Comparison of ENCODE assay signal across 8 cellular contexts in the genomic region with DNA sequence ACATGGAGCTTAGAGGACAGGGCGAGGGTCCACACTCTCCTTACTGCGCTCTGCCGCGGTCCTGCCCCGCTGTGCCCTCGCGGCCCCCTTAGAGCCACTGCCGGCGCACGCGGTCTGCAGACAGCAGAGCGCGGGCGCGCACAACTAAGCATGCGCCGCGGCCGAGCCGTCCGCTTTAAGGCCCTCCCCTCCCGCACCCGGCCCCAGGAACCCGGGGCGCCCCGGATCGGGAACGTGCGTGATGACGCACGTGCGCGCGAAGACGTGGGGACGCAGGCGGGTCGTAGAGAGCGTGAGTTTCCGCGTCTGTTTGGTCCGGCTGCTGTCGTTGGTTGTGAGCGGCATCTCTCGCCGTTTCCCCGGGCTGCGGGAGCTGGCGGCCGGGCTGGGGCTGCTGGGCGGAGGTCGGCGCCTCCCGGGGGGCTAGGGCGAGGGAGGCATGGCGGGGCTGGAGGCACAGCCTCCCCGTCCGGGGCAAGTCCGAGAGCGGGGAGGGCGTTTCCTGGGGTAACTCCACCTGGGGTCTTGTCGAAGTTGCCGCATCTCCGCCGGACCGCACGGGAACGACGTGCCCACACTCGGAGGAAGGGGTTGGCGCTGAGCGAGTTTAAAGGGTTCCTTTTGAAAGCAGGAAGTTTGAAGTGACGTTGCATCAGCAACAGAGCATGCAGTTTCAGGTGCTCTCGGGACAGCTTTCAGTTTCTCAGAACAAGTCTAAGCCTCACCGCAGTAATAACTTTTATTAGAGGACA. TPM values are rescaled to one million over a fixed set of nuclear protein-coding genes. Genes with fewer than 3 reads are reported as not detected.
DNase-seq lines count a peak whose midpoint lies in the region; ATAC-seq and TF ChIP-seq lines count a peak whose summit lies in the region.

TSS of gene RHBDD1 (plus strand) at position 259 of the 752 bp plus-strand sequence. CDS start 28,640 bp downstream, outside the sequence.

- H3K4me3 ChIP-seq in ACC112 (ENCODE audit: low read depth, low read length) (peak within 1 kb of the TSS; percentile 92), cardiac fibroblast (replicated peaks in 1 of 2; ENCODE audit: low read depth in 2 of 2, low read length in 2 of 2) (peak within 1 kb of the TSS; percentile 82 to 83)

- peak within 1 kb of the TSS; percentile 91 for H3K27ac ChIP-seq in ACC112 (ENCODE audit: low read depth, low read length)

- peak; percentile 85 for ATAC-seq in GM18868 (IDR thresholded peaks at IDR 0.05; ENCODE audit: unreplicated experiment)
- peak; percentile 77 for ATAC-seq in HG03108 (IDR thresholded peaks at IDR 0.05; ENCODE audit: unreplicated experiment)
- ATAC-seq in WTC11 = peak; percentile 89

- peaks cover 29% of the 10 kb centered on the region for H3K4me1 ChIP-seq in ACC112 (ENCODE audit: control insufficient read depth, insufficient read depth, low read length, unreplicated experiment)

- H2AFZ ChIP-seq in ACC112 (ENCODE audit: low read length, unreplicated experiment) = peak within 1 kb of the TSS; percentile 95

- POLR2A ChIA-PET in WTC11 (lab: Charles Lee) = interaction anchor here (1.3 to 2.3 kb wide), 2 partner anchors 37 to 188 kb away, joined by 3 to 11 read pairs; partner anchors contain the start of gene IRS1

- TF ChIP-seq CTCF in WTC11 (IDR thresholded peaks at IDR 0.05) = no peak
- TF ChIP-seq CTCF in cardiac fibroblast (IDR thresholded peaks at IDR 0.05; ENCODE audit: low read depth, low read length) = no peak

- H3K4me1 Mint-ChIP-seq in WTC11 = peaks cover 13% of the 10 kb centered on the region

- CTCF ChIA-PET in WTC11 (lab: Charles Lee) = interaction anchor here (0.5 to 2.7 kb wide), 4 partner anchors 33 to 1168 kb away, joined by 3 to 9 read pairs (median 4); no protein-coding TSS in a partner anchor

- peaks cover 40% of the 10 kb centered on the region for H3K79me2 ChIP-seq in ACC112 (ENCODE audit: control insufficient read depth, insufficient read depth, low read length, unreplicated experiment)

- H3K36me3 Mint-ChIP-seq in WTC11 = peaks cover 3% of the 10 kb centered on the region

- DNase-seq in NCI-H2227 (lab: John Stamatoyannopoulos, UW; ENCODE audit: unreplicated experiment) = peak; percentile 98
- peak; percentile 85 for DNase-seq in WTC11 (ENCODE audit: low spot score)
- DNase-seq in cardiac fibroblast (ENCODE audit: low read depth in 2 of 2) = peak; percentile 95 to 97
- peak; percentile 92 for DNase-seq in iPS-NIHi7 (ENCODE audit: extremely low spot score)
- DNase-seq in smooth muscle cell of the brain vasculature (ENCODE audit: low read depth, low spot score) = peak; percentile 89

- H3K4me3 Mint-ChIP-seq in WTC11 = peak within 1 kb of the TSS; percentile 76

- H3K36me3 ChIP-seq in ACC112 (ENCODE audit: insufficient read depth, low read length) = no peaks in the 10 kb centered on the region

- no peaks in the 10 kb centered on the region for H3K27me3 ChIP-seq in ACC112 (ENCODE audit: insufficient read depth, low read length)

- no peaks in the 10 kb centered on the region for H3K9me3 Mint-ChIP-seq in WTC11

- H3K27ac Mint-ChIP-seq in WTC11 = peak within 1 kb of the TSS; percentile 89

- peaks cover 11% of the 10 kb centered on the region for H3K27me3 Mint-ChIP-seq in WTC11 (ENCODE audit: low read depth)

TF ChIP-seq in WTC11, 78 proteins besides CTCF, POLR2A, EP300 and RAD21 (continues in another document):
- TF ChIP-seq ZNF396 (CRISPR knock-in tag; IDR thresholded peaks at IDR 0.05; ENCODE audit: borderline replicate concordance) (no peak), SMAD4 (CRISPR knock-in tag; IDR thresholded peaks at IDR 0.05) (peak; percentile 95), MLX (CRISPR knock-in tag; IDR thresholded peaks at IDR 0.05) (0 out of 2 replicates have a peak, but pooled peaks have one; percentile 88), ZNF138 (CRISPR knock-in tag; conservative IDR thresholded peaks at IDR 0.05) (peak; percentile 99), MYBL2 (CRISPR knock-in tag; IDR thresholded peaks at IDR 0.05) (peak; percentile 98), ZNF423 (CRISPR knock-in tag; IDR thresholded peaks at IDR 0.05) (no peak), EMX1 (CRISPR knock-in tag; IDR thresholded peaks at IDR 0.05) (no peak), AR (CRISPR knock-in tag; IDR thresholded peaks at IDR 0.05) (no peak), TP53 (CRISPR knock-in tag; IDR thresholded peaks at IDR 0.05) (peak; percentile 99), GTF2I (CRISPR knock-in tag; conservative IDR thresholded peaks at IDR 0.05) (no peak), ZBTB21 (CRISPR knock-in tag; IDR thresholded peaks at IDR 0.05; ENCODE audit: borderline replicate concordance) (peak; percentile 98), ZSCAN18 (CRISPR knock-in tag; IDR thresholded peaks at IDR 0.05) (no peak), STAT6 (CRISPR knock-in tag; conservative IDR thresholded peaks at IDR 0.05; ENCODE audit: low read depth) (peak; percentile 81; the same call in 1 of the 2 replicates), TEAD4 (CRISPR knock-in tag; IDR thresholded peaks at IDR 0.05) (peak; percentile 96), USF2 (CRISPR knock-in tag; IDR thresholded peaks at IDR 0.05) (peak; percentile 62)
- TF ChIP-seq, protein P1, sequence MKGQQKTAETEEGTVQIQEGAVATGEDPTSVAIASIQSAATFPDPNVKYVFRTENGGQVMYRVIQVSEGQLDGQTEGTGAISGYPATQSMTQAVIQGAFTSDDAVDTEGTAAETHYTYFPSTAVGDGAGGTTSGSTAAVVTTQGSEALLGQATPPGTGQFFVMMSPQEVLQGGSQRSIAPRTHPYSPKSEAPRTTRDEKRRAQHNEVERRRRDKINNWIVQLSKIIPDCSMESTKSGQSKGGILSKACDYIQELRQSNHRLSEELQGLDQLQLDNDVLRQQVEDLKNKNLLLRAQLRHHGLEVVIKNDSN (CRISPR knock-in tag; IDR thresholded peaks at IDR 0.05) = peak; percentile 91

RNA-seq across cellular contexts. Expression of gene RHBDD1, which starts in this region (rescaled TPM):
- 20.5 to 26.8 TPM (median 25.7 TPM) in 3 replicates for total RNA-seq in WTC11 (2021)

Comparison
In these comparisons a context has a peak if more than half of its experiments do, and no peak if none do; other contexts are left out.
1. Peak in every context shown above with its lines: DNase-seq, ATAC-seq, H3K4me3 ChIP-seq and H3K27ac ChIP-seq.